Comparison of ENCODE assay signal across 20 cellular contexts in the genomic region with DNA sequence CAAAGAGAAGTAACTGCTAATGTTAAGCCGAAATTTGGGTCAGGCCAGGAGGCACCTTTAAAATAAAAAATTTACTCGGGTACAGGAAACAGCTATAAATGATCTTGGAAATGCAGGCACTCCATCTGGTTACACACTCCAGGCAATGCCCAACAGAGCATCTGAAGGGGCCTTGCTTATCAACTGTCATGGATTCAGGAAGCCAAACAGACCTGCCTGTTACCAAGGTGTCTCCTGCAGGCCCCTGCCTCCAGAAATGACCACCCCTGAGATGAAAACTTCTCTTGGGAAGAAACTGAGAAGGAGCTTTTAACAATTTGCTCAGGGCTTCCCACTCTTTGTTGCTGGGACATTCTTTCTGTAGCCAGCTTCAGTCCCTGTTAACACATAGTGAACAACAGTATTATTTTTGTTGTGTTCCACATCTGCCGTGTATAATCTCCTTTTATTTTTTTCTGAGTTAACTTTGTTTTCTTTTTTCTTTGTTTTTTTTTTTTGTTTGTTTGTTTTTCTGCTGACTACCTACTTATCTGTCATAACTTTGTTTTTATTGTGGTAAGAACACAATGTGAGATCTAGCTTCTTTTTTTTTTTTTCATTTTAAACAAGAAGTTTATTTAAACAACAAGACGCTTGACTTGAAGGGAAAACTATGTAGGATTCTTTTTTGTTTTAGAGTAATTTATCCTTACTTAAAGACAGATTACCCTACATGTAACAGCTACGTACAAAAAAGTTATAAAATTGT. TPM values are rescaled to one million over a fixed set of nuclear protein-coding genes. Genes with fewer than 3 reads are reported as not detected.
A peak's percentile ranks its signal among the peaks of the same experiment; 100 is the strongest.
DNase-seq lines count a peak whose midpoint lies in the region; ATAC-seq, FAIRE-seq and TF ChIP-seq lines count a peak whose summit lies in the region.
"Had no signal": no experiment of that assay in that cellular context is flagged by ENCODE, and none has a peak within 500 bp of the region (broad histone marks: within the 10 kb centered on the region; RNA-seq: fewer than 3 reads in every experiment).

No MANE protein-coding gene starts in this region.

- in situ Hi-C loops in gastrocnemius medialis (cut with MboI; ENCODE audit: low sequenced_read_pairs in 4 of 4), result loop anchor here in 1 of 4 donors (10.0 kb wide), 1 partner anchor 61 kb away; no protein-coding TSS in a partner anchor

- no peaks in the 10 kb centered on the region for H4K20me1 ChIP-seq in neural progenitor cell (ENCODE audit: low read depth)

- no peak for TF ChIP-seq POLR2A in A549 (IDR thresholded peaks at IDR 0.05; ENCODE audit: low read length)
- no peak for TF ChIP-seq POLR2A in gastrocnemius medialis (IDR thresholded peaks at IDR 0.05)

- CTCF ChIA-PET in A549 (lab: Yijun Ruan, JAX), result interaction anchor here (0.8 to 76.6 kb wide), 10 partner anchors 8 to 354 kb away, joined by 3 to 3251 read pairs (median 8); a partner anchor contains a TSS

- H3K4me3 Mint-ChIP-seq in glutamatergic neuron (ENCODE audit: unreplicated experiment) (peak overlapping the region; percentile 10), neural progenitor cell (no peak overlapping the region)
- no peak overlapping the region for H3K4me3 Mint-ChIP-seq in stimulated activated naive B cell treated with anti-CD40 and anti-IgM and Interleukin-4, amounts not matched to agents 10 μg/mL and 1 μg/mL and 100 μg/mL, for 72 hours
- H3K4me3 Mint-ChIP-seq: T-cell had no signal

- H3K27ac ChIP-seq in A549 (peak overlapping the region; percentile 90 to 94), gastrocnemius medialis (peak overlapping the region; percentile 24 to 79 (median 68)), neural progenitor cell (no peak overlapping the region)
- H3K27ac ChIP-seq: parathyroid adenoma had no signal

- H3K4me2 ChIP-seq in A549, result peak overlapping the region; percentile 82
- no peak overlapping the region for H3K4me2 ChIP-seq in neural progenitor cell

- H3K27me3 Mint-ChIP-seq in glutamatergic neuron (ENCODE audit: unreplicated experiment) (peaks cover 2% of the 10 kb centered on the region), neural progenitor cell (ENCODE audit: insufficient read depth, low read depth) (peaks cover 3% of the 10 kb centered on the region)
- no peaks in the 10 kb centered on the region for H3K27me3 Mint-ChIP-seq in stimulated activated naive B cell treated with anti-CD40 and anti-IgM and Interleukin-4, amounts not matched to agents 10 μg/mL and 1 μg/mL and 100 μg/mL, for 72 hours

- TF ChIP-seq CTCF in A549 (IDR thresholded peaks at IDR 0.05) (no peak), glutamatergic neuron (IDR thresholded peaks at IDR 0.05; ENCODE audit: partially characterized antibody, unreplicated experiment) (no peak), gastrocnemius medialis (IDR thresholded peaks at IDR 0.05 in 4 of 5, conservative IDR thresholded peaks at IDR 0.05 in 1 of 5) (no peak), neural progenitor cell (IDR thresholded peaks at IDR 0.05) (no peak)

- no peak overlapping the region for H2AFZ ChIP-seq in neural progenitor cell (replicated peaks)
- H2AFZ ChIP-seq: parathyroid adenoma had no signal

- H3K9me3 Mint-ChIP-seq in glutamatergic neuron (ENCODE audit: unreplicated experiment) (peaks cover 13% of the 10 kb centered on the region), neural progenitor cell (no peaks in the 10 kb centered on the region)
- no peaks in the 10 kb centered on the region for H3K9me3 Mint-ChIP-seq in stimulated activated naive B cell treated with anti-CD40 and anti-IgM and Interleukin-4, amounts not matched to agents 10 μg/mL and 1 μg/mL and 100 μg/mL, for 72 hours
- H3K9me3 Mint-ChIP-seq: T-cell had no signal

- no peaks in the 10 kb centered on the region for H3F3A ChIP-seq in neural progenitor cell (ENCODE audit: low read depth)

- no peaks in the 10 kb centered on the region for H3K79me2 ChIP-seq in neural progenitor cell (ENCODE audit: low read depth)
- H3K79me2 ChIP-seq: parathyroid adenoma had no signal

- H3K27me3 ChIP-seq in gastrocnemius medialis, result no peaks in the 10 kb centered on the region
- H3K27me3 ChIP-seq in neural progenitor cell, result no peaks in the 10 kb centered on the region

- no peak for FAIRE-seq in A549 (lab: Jason Lieb, UNC)

- TF ChIP-seq RAD21 in A549 (conservative IDR thresholded peaks at IDR 0.05 in 1 of 2, IDR thresholded peaks at IDR 0.05 in 1 of 2), result no peak

- H3K4me3 ChIP-seq in A549 (no peak overlapping the region), gastrocnemius medialis (no peak overlapping the region), neural progenitor cell (no peak overlapping the region)
- H3K4me3 ChIP-seq: skin epidermis had no signal

- H3K4me1 Mint-ChIP-seq in glutamatergic neuron (ENCODE audit: low read depth, unreplicated experiment), result peaks cover 30% of the 10 kb centered on the region
- H3K4me1 Mint-ChIP-seq in stimulated activated naive B cell treated with anti-CD40 and anti-IgM and Interleukin-4, amounts not matched to agents 10 μg/mL and 1 μg/mL and 100 μg/mL, for 72 hours, result peaks cover 0 to 3% of the 10 kb centered on the region in 2 donors
- H3K4me1 Mint-ChIP-seq in neural progenitor cell, result peaks cover 12% of the 10 kb centered on the region

- POLR2A ChIA-PET in A549 (lab: Yijun Ruan, JAX), result interaction anchor here (0.7 kb wide), 2 partner anchors 50 to 166 kb away, joined by 3 read pairs; no protein-coding TSS in a partner anchor

- no peaks in the 10 kb centered on the region for H3K9me3 ChIP-seq in A549
- no peaks in the 10 kb centered on the region for H3K9me3 ChIP-seq in gastrocnemius medialis
- H3K9me3 ChIP-seq in neural progenitor cell (ENCODE audit: low read depth), result no peaks in the 10 kb centered on the region

- no peak for TF ChIP-seq EP300 in A549 (IDR thresholded peaks at IDR 0.05)

- H3K9ac ChIP-seq in neural progenitor cell, result no peak overlapping the region
- H3K9ac ChIP-seq: parathyroid adenoma had no signal

- DNase-seq in A549 (ENCODE audit: low read depth in 1 of 2, low spot score in 1 of 2) (no peak), LHCN-M2 (ENCODE audit: low read depth) (peak; percentile 8), glutamatergic neuron (no peak), gastrocnemius medialis (no peak), neural progenitor cell (ENCODE audit: low spot score) (no peak), AG08395 (ENCODE audit: low spot score) (no peak)
- DNase-seq in stimulated activated naive B cell treated with anti-CD40 and anti-IgM and Interleukin-4, amounts not matched to agents 10 μg/mL and 1 μg/mL and 100 μg/mL, for 72 hours, result no peak
- DNase-seq: activated CD4-positive, alpha-beta T cell treated with anti-CD3 and anti-CD28 coated beads, Interleukin-2, amount 50 U/mL, for 4 hours; activated naive CD4-positive, alpha-beta T cell treated with Interleukin-2 at 50 U/mL for 16 hours; activated T-cell treated with anti-CD3 and anti-CD28 coated beads for 4 hours; aorta; NCI-H187 treated with DMSO at 0.1 percent for 48 hours; NCI-H446; stimulated activated CD8-positive, alpha-beta memory T cell treated with anti-CD3 and anti-CD28 coated beads, Interleukin-4, amount 100 ng/mL, for 48 hours; T-cell had no signal

- H3K36me3 ChIP-seq in gastrocnemius medialis (no peaks in the 10 kb centered on the region), neural progenitor cell (no peaks in the 10 kb centered on the region)

- H3K36me3 Mint-ChIP-seq in glutamatergic neuron (ENCODE audit: unreplicated experiment), result no peaks in the 10 kb centered on the region
- no peaks in the 10 kb centered on the region for H3K36me3 Mint-ChIP-seq in stimulated activated naive B cell treated with anti-CD40 and anti-IgM and Interleukin-4, amounts not matched to agents 10 μg/mL and 1 μg/mL and 100 μg/mL, for 72 hours
- no peaks in the 10 kb centered on the region for H3K36me3 Mint-ChIP-seq in neural progenitor cell
- H3K36me3 Mint-ChIP-seq: T-cell had no signal

- intact Hi-C loops in gastrocnemius medialis (cut with DNase I; ENCODE audit: low total_unique reads), result no loop called here

- H3K27ac Mint-ChIP-seq in glutamatergic neuron (ENCODE audit: unreplicated experiment) (peak overlapping the region; percentile 46), neural progenitor cell (no peak overlapping the region)
- H3K27ac Mint-ChIP-seq in stimulated activated naive B cell treated with anti-CD40 and anti-IgM and Interleukin-4, amounts not matched to agents 10 μg/mL and 1 μg/mL and 100 μg/mL, for 72 hours, result no peak overlapping the region
- H3K27ac Mint-ChIP-seq: T-cell had no signal

- WGBS in A549 (ENCODE audit: missing lambda C conversion rate), result 38% methylated on average over 5 of the region's 5 CpGs

- ATAC-seq in A549 (no peak), gastrocnemius medialis (no peak), HG02885 (IDR thresholded peaks at IDR 0.05; ENCODE audit: poor library complexity, unreplicated experiment) (no peak)
- ATAC-seq in stimulated activated naive B cell treated with anti-CD40 and anti-IgM and Interleukin-4, amounts not matched to agents 10 μg/mL and 1 μg/mL and 100 μg/mL, for 72 hours (replicated peaks), result no peak
- ATAC-seq: left lobe of liver, T-cell had no signal

- peaks cover 68% of the 10 kb centered on the region for H3K4me1 ChIP-seq in A549
- peaks cover 3 to 35% of the 10 kb centered on the region in 2 donors for H3K4me1 ChIP-seq in gastrocnemius medialis
- H3K4me1 ChIP-seq in neural progenitor cell, result peaks cover 6% of the 10 kb centered on the region
- H3K4me1 ChIP-seq: parathyroid adenoma had no signal

RNA-seq across cellular contexts. Expression of a gene that starts 18.7 kb away (rescaled TPM):
- polyA plus RNA-seq in A549 (2011; rRNA removed) (287 and 394 TPM in 2 replicates), A549 (2017; fragmentation: RNase III; extraction: RNeasy Plus Mini Kit Qiagen cat#74134 plus additional on column Dnase treatment) (545 to 704 TPM (median 623 TPM) in 3 replicates)
- polyA plus RNA-seq in A549 (2012; cell fraction: cytosol; rRNA removed), result 1,184 and 1,265 TPM in 2 replicates
- polyA plus RNA-seq in A549 (2012; cell fraction: nucleus; rRNA removed), result 1,009 and 1,026 TPM in 2 replicates
- 199 and 252 TPM in 2 replicates for polyA minus RNA-seq in A549 (2011; rRNA and poly(A)+ RNA removed)
- total RNA-seq in LHCN-M2 (2014; rRNA removed) (193 and 197 TPM in 2 replicates), glutamatergic neuron (ENCODE audit: unreplicated experiment) (61.0 TPM), gastrocnemius medialis (100 to 1,000 TPM; 229 to 482 (median 368) TPM), neural progenitor cell (ENCODE audit: low replicate concordance) (29.4 and 51.7 TPM in 2 replicates)
- polyA plus RNA-seq in LHCN-M2 (2012), result 316 TPM

RNA-seq across cellular contexts. Expression of a gene that starts 34.3 kb away (rescaled TPM):
- 174 and 196 TPM in 2 replicates for polyA plus RNA-seq in A549 (2011; rRNA removed)
- polyA plus RNA-seq in A549 (2012; cell fraction: cytosol; rRNA removed), result 108 and 127 TPM in 2 replicates
- 71.6 and 111 TPM in 2 replicates for polyA plus RNA-seq in A549 (2012; cell fraction: nucleus; rRNA removed)
- 104 to 114 TPM (median 109 TPM) in 3 replicates for polyA plus RNA-seq in A549 (2017; fragmentation: RNase III; extraction: RNeasy Plus Mini Kit Qiagen cat#74134 plus additional on column Dnase treatment)
- 155 and 161 TPM in 2 replicates for polyA minus RNA-seq in A549 (2011; rRNA and poly(A)+ RNA removed)
- 108 and 111 TPM in 2 replicates for total RNA-seq in LHCN-M2 (2014; rRNA removed)
- polyA plus RNA-seq in LHCN-M2 (2012), result 99.3 TPM
- 76.5 TPM for total RNA-seq in glutamatergic neuron (ENCODE audit: unreplicated experiment)
- 10 to 100 TPM; 32.7 to 41.1 (median 35.4) TPM for total RNA-seq in gastrocnemius medialis
- total RNA-seq in neural progenitor cell (ENCODE audit: low replicate concordance), result 45.5 and 57.9 TPM in 2 replicates

RNA-seq across cellular contexts. Expression of a gene that starts 43.0 kb away (rescaled TPM):
- polyA plus RNA-seq in A549 (2011; rRNA removed), result 194 and 199 TPM in 2 replicates
- polyA plus RNA-seq in A549 (2012; cell fraction: cytosol; rRNA removed), result 26.8 and 27.1 TPM in 2 replicates
- polyA plus RNA-seq in A549 (2012; cell fraction: nucleus; rRNA removed), result 20.8 and 28.6 TPM in 2 replicates
- 71.6 to 74.5 TPM (median 72.5 TPM) in 3 replicates for polyA plus RNA-seq in A549 (2017; fragmentation: RNase III; extraction: RNeasy Plus Mini Kit Qiagen cat#74134 plus additional on column Dnase treatment)
- polyA minus RNA-seq in A549 (2011; rRNA and poly(A)+ RNA removed), result 105 and 145 TPM in 2 replicates
- 43.7 and 61.7 TPM in 2 replicates for total RNA-seq in LHCN-M2 (2014; rRNA removed)
- 52.3 TPM for polyA plus RNA-seq in LHCN-M2 (2012)
- 142 TPM for total RNA-seq in glutamatergic neuron (ENCODE audit: unreplicated experiment)
- 100 to 1,000 TPM; 104 to 237 (median 132) TPM for total RNA-seq in gastrocnemius medialis
- 23.9 and 34.1 TPM in 2 replicates for total RNA-seq in neural progenitor cell (ENCODE audit: low replicate concordance)

RNA-seq across cellular contexts. Expression of a gene that starts 56.8 kb away (rescaled TPM):
- 7.8 and 8.9 TPM in 2 replicates for polyA plus RNA-seq in A549 (2011; rRNA removed)
- polyA plus RNA-seq in A549 (2012; cell fraction: cytosol; rRNA removed), result 1.6 and 1.7 TPM in 2 replicates
- 3.9 and 5.4 TPM in 2 replicates for polyA plus RNA-seq in A549 (2012; cell fraction: nucleus; rRNA removed)
- 1.1 to 1.6 TPM (median 1.3 TPM) in 3 replicates for polyA plus RNA-seq in A549 (2017; fragmentation: RNase III; extraction: RNeasy Plus Mini Kit Qiagen cat#74134 plus additional on column Dnase treatment)
- 3.7 and 6.0 TPM in 2 replicates for polyA minus RNA-seq in A549 (2011; rRNA and poly(A)+ RNA removed)
- not detected in 2 replicates for total RNA-seq in LHCN-M2 (2014; rRNA removed)
- polyA plus RNA-seq in LHCN-M2 (2012), result 0.01 TPM
- 35.4 TPM for total RNA-seq in glutamatergic neuron (ENCODE audit: unreplicated experiment)
- under 1 TPM in 2 of 4 donors, not detected in 2; 0.10 TPM for total RNA-seq in gastrocnemius medialis
- 6.8 and 17.4 TPM in 2 replicates for total RNA-seq in neural progenitor cell (ENCODE audit: low replicate concordance)
- total RNA-seq: left lobe of liver, myocyte, T-cell had no signal
